Comparison of ENCODE assay signal across 16 cellular contexts in the genomic region with DNA sequence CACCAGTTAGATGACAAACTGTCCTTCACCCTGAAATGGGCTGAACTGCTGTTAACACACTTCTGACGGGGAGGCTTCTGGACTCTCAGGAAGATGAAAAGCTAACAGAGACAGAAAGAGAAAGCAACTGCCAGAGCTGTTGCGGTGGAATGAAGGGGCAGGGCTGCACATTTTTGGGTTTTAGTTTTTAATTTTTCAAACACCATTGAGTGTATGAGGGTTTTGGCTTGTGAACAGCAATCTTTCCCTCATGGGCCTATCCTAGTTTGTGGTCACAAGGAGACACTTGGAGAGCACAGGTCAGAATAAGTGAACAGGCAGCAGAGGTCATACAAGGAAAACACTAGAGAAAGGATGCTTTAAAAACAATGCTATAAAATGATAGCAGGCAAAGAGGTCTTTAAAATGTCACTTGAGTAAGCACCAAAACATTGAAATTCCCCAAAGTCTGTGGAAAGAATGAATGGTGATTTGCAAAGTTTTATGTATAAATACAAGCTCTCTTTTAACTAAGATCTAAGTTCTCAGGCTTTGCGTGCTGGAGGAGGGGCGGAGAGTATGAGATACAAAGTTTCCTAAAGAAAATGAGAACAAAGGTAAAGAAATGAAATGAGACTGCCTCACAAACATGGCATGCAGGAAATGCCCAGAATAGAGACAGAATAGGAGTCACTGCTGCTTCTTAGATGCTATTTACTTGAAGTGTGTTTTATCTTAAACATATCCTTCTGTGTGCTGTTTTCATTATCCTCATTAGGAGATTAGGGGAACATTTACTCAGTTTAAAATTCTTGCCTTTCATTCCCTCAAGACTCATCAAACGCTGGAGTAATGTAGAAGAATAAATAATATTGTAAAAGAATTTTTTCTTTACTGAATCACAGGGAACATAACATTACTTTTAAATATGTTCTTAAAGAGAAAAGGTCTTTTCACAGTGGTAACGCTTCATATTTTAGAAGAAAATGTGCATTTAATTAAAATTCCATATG.
DNase-seq lines count a peak whose midpoint lies in the region; ATAC-seq, FAIRE-seq and TF ChIP-seq lines count a peak whose summit lies in the region.
"Had no signal": no experiment of that assay in that cellular context is flagged by ENCODE, and none has a peak within 500 bp of the region (broad histone marks: within the 10 kb centered on the region; RNA-seq: fewer than 3 reads in every experiment).

No MANE protein-coding gene starts in this region.

- H3K4me3 ChIP-seq in brain microvascular endothelial cell (ENCODE audit: low read depth, low read length) (no peak overlapping the region), mesenchymal stem cell (ENCODE audit: insufficient read depth in 1 of 2, low read depth in 1 of 2, low read length in 2 of 2) (peak overlapping the region in 1 of 2 experiments; percentile 63), testis (no peak overlapping the region)
- H3K4me3 ChIP-seq: esophagus squamous epithelium had no signal

- H3K27ac ChIP-seq in brain microvascular endothelial cell (no peak overlapping the region), mesenchymal stem cell (ENCODE audit: low read length, poor library complexity, severe bottlenecking) (no peak overlapping the region), testis (no peak overlapping the region)

- H2AK5ac ChIP-seq in mesenchymal stem cell (ENCODE audit: low read length, severe bottlenecking): no peak overlapping the region

- in situ Hi-C loops in brain microvascular endothelial cell (cut with HindIII; ENCODE audit: low pct_ligation_motif_present, low sequenced_read_pairs): no loop called here

- H2BK120ac ChIP-seq in mesenchymal stem cell (ENCODE audit: low read depth, low read length): no peak overlapping the region

- H4K91ac ChIP-seq in mesenchymal stem cell (ENCODE audit: low read length): no peak overlapping the region

- H3K9me3 Mint-ChIP-seq in natural killer cell treated with Interleukin-12 subunit alpha and Interleukin-12 subunit beta and Interleukin-15 and Interleukin-18, amount 100 ng/mL, for 72 hours: no peaks in the 10 kb centered on the region
- no peaks in the 10 kb centered on the region for H3K9me3 Mint-ChIP-seq in activated T-cell treated with anti-CD3 and anti-CD28 coated beads, Interleukin-2, amount 50 U/mL, for 4 hours
- H3K9me3 Mint-ChIP-seq: activated naive CD8-positive, alpha-beta T cell treated with anti-CD3 and anti-CD28 coated beads, Interleukin-2, amount 50 U/mL, for 24 hours had no signal

- H3K27me3 ChIP-seq in brain microvascular endothelial cell (replicated peaks) (no peaks in the 10 kb centered on the region), mesenchymal stem cell (ENCODE audit: control insufficient read depth in 1 of 2, insufficient read depth in 1 of 2, low read length in 2 of 2) (peaks cover 0 to 18% of the 10 kb centered on the region in 2 experiments), testis (no peaks in the 10 kb centered on the region)
- H3K27me3 ChIP-seq: esophagus squamous epithelium had no signal

- H3K9me3 ChIP-seq in mesenchymal stem cell (ENCODE audit: control insufficient read depth, low read length) (peaks cover 4% of the 10 kb centered on the region), testis (no peaks in the 10 kb centered on the region)
- H3K9me3 ChIP-seq: esophagus squamous epithelium had no signal

- H3K27me3 Mint-ChIP-seq in natural killer cell treated with Interleukin-12 subunit alpha and Interleukin-12 subunit beta and Interleukin-15 and Interleukin-18, amount 100 ng/mL, for 72 hours: peaks cover 0 to 5% of the 10 kb centered on the region in 2 donors
- no peaks in the 10 kb centered on the region for H3K27me3 Mint-ChIP-seq in activated T-cell treated with anti-CD3 and anti-CD28 coated beads, Interleukin-2, amount 50 U/mL, for 4 hours (ENCODE audit: low read depth)
- H3K27me3 Mint-ChIP-seq: activated B cell treated with CpG ODN at 0.5 μM for 24 hours had no signal

- 52% methylated on average over 4 of the region's 6 CpGs for WGBS in mesenchymal stem cell
- 29 to 46% methylated on average over 6 of the region's 6 CpGs for WGBS in testis, 2 donors

- no peaks in the 10 kb centered on the region for H3K36me3 Mint-ChIP-seq in natural killer cell treated with Interleukin-12 subunit alpha and Interleukin-12 subunit beta and Interleukin-15 and Interleukin-18, amount 100 ng/mL, for 72 hours
- no peaks in the 10 kb centered on the region for H3K36me3 Mint-ChIP-seq in activated T-cell treated with anti-CD3 and anti-CD28 coated beads, Interleukin-2, amount 50 U/mL, for 4 hours (ENCODE audit: insufficient read depth)
- H3K36me3 Mint-ChIP-seq: CD8-positive, alpha-beta T cell had no signal

- no peaks in the 10 kb centered on the region for H3K36me3 ChIP-seq in brain microvascular endothelial cell (replicated peaks)
- no peaks in the 10 kb centered on the region for H3K36me3 ChIP-seq in mesenchymal stem cell (ENCODE audit: control insufficient read depth in 1 of 2, insufficient read depth in 2 of 2, low read depth in 1 of 2, low read length in 2 of 2)
- no peaks in the 10 kb centered on the region for H3K36me3 ChIP-seq in testis (ENCODE audit: low read depth, missing control alignments)
- H3K36me3 ChIP-seq: esophagus squamous epithelium had no signal

- H3K4ac ChIP-seq in mesenchymal stem cell (ENCODE audit: low read depth in 1 of 2, low read length in 2 of 2): no peak overlapping the region

- H3K4me1 Mint-ChIP-seq in natural killer cell treated with Interleukin-12 subunit alpha and Interleukin-12 subunit beta and Interleukin-15 and Interleukin-18, amount 100 ng/mL, for 72 hours (ENCODE audit: low read depth in 2 of 2): no peaks in the 10 kb centered on the region
- H3K4me1 Mint-ChIP-seq in activated T-cell treated with anti-CD3 and anti-CD28 coated beads, Interleukin-2, amount 50 U/mL, for 4 hours (ENCODE audit: low read depth): no peaks in the 10 kb centered on the region
- H3K4me1 Mint-ChIP-seq: activated B cell treated with CpG ODN at 0.5 μM for 24 hours; activated naive CD8-positive, alpha-beta T cell treated with anti-CD3 and anti-CD28 coated beads, Interleukin-2, amount 50 U/mL, for 24 hours had no signal

- H3K18ac ChIP-seq in mesenchymal stem cell (ENCODE audit: low read depth in 1 of 2, low read length in 2 of 2): no peak overlapping the region

- H3K14ac ChIP-seq in mesenchymal stem cell (ENCODE audit: low read length in 2 of 2): no peak overlapping the region

- H2BK12ac ChIP-seq in mesenchymal stem cell (ENCODE audit: low read length in 2 of 2): no peak overlapping the region

- FAIRE-seq in H54 (lab: Jason Lieb, UNC): no peak

- H3K4me3 Mint-ChIP-seq in natural killer cell treated with Interleukin-12 subunit alpha and Interleukin-12 subunit beta and Interleukin-15 and Interleukin-18, amount 100 ng/mL, for 72 hours: no peak overlapping the region
- no peak overlapping the region for H3K4me3 Mint-ChIP-seq in activated T-cell treated with anti-CD3 and anti-CD28 coated beads, Interleukin-2, amount 50 U/mL, for 4 hours
- H3K4me3 Mint-ChIP-seq: activated B cell treated with CpG ODN at 0.5 μM for 24 hours; activated naive CD8-positive, alpha-beta T cell treated with anti-CD3 and anti-CD28 coated beads, Interleukin-2, amount 50 U/mL, for 24 hours; CD8-positive, alpha-beta T cell had no signal

- TF ChIP-seq POLR2A in testis (IDR thresholded peaks at IDR 0.05): no peak
- TF ChIP-seq POLR2A in H54 (IDR thresholded peaks at IDR 0.05; ENCODE audit: low read depth, low read length): no peak

- H3K23ac ChIP-seq in mesenchymal stem cell (ENCODE audit: low read length in 2 of 2): no peak overlapping the region

- DNase-seq in GM04503 (ENCODE audit: low read depth): peak; percentile 92
- DNase-seq in brain microvascular endothelial cell: peak; percentile 9
- peak; percentile 58 for DNase-seq in mesenchymal stem cell
- DNase-seq in testis: peak; percentile 20
- no peak for DNase-seq in activated CD4-positive, alpha-beta T cell treated with anti-CD3 and anti-CD28 coated beads, Interleukin-2, amount 50 U/mL, for 48 hours
- no peak for DNase-seq in natural killer cell treated with Interleukin-12 subunit alpha and Interleukin-12 subunit beta and Interleukin-15 and Interleukin-18, amount 100 ng/mL, for 72 hours (ENCODE audit: low spot score)
- no peak for DNase-seq in H54 (ENCODE audit: insufficient read length, low spot score)
- DNase-seq in activated T-cell treated with anti-CD3 and anti-CD28 coated beads, Interleukin-2, amount 50 U/mL, for 4 hours: no peak
- DNase-seq: activated B cell treated with CpG ODN at 0.5 μM for 24 hours; activated CD8-positive, alpha-beta memory T cell treated with anti-CD3 and anti-CD28 coated beads, Interleukin-2, amount 50 U/mL, for 48 hours; activated naive CD8-positive, alpha-beta T cell treated with anti-CD3 and anti-CD28 coated beads, Interleukin-2, amount 50 U/mL, for 24 hours; CD8-positive, alpha-beta T cell; esophagus squamous epithelium; HCEC 1CT; midbrain; stimulated activated naive CD4-positive, alpha-beta T cell treated with Interleukin-2 at 50 U/mL for 16 hours had no signal

- intact Hi-C loops in testis (cut with DNase I; ENCODE audit: low total_unique reads): no loop called here

- no peak for ATAC-seq in natural killer cell treated with Interleukin-12 subunit alpha and Interleukin-12 subunit beta and Interleukin-15 and Interleukin-18, amount 100 ng/mL, for 72 hours
- no peak for ATAC-seq in activated T-cell treated with anti-CD3 and anti-CD28 coated beads, Interleukin-2, amount 50 U/mL, for 4 hours
- ATAC-seq: activated naive CD8-positive, alpha-beta T cell treated with anti-CD3 and anti-CD28 coated beads, Interleukin-2, amount 50 U/mL, for 24 hours; CD8-positive, alpha-beta T cell had no signal

- no peak for TF ChIP-seq CTCF in brain microvascular endothelial cell (IDR thresholded peaks at IDR 0.05; ENCODE audit: low read depth, low read length, missing control alignments)
- no peak for TF ChIP-seq CTCF in testis (IDR thresholded peaks at IDR 0.05)

- H3K9ac ChIP-seq in mesenchymal stem cell (ENCODE audit: low read length): peak overlapping the region; percentile 72

- H3K27ac Mint-ChIP-seq in natural killer cell treated with Interleukin-12 subunit alpha and Interleukin-12 subunit beta and Interleukin-15 and Interleukin-18, amount 100 ng/mL, for 72 hours: no peak overlapping the region
- H3K27ac Mint-ChIP-seq: activated B cell treated with CpG ODN at 0.5 μM for 24 hours; activated naive CD8-positive, alpha-beta T cell treated with anti-CD3 and anti-CD28 coated beads, Interleukin-2, amount 50 U/mL, for 24 hours; CD8-positive, alpha-beta T cell had no signal

- no peak overlapping the region for H2AFZ ChIP-seq in mesenchymal stem cell (ENCODE audit: low read depth, low read length)

- H3K4me1 ChIP-seq in mesenchymal stem cell (ENCODE audit: control insufficient read depth, insufficient read depth, low read depth, low read length) (no peaks in the 10 kb centered on the region), testis (no peaks in the 10 kb centered on the region)

- no peak overlapping the region for H2BK15ac ChIP-seq in mesenchymal stem cell (ENCODE audit: low read depth, poor library complexity, severe bottlenecking)

- no peak overlapping the region for H4K8ac ChIP-seq in mesenchymal stem cell (ENCODE audit: low read length)

- no peak overlapping the region for H2BK5ac ChIP-seq in mesenchymal stem cell (ENCODE audit: low read depth, low read length, poor library complexity, severe bottlenecking)

- H3K4me2 ChIP-seq in mesenchymal stem cell (ENCODE audit: low read length, poor library complexity, severe bottlenecking): no peak overlapping the region

- no peaks in the 10 kb centered on the region for H3K79me1 ChIP-seq in mesenchymal stem cell (replicated peaks; ENCODE audit: low read length, poor library complexity, severe bottlenecking)

Comparison
In these comparisons a context has a peak if more than half of its experiments do, and no peak if none do; other contexts are left out.
1. DNase-seq: peak in GM04503 (single experiment), brain microvascular endothelial cell (single experiment), mesenchymal stem cell (single experiment) and testis (single experiment); none in activated CD4-positive, alpha-beta T cell treated with anti-CD3 and anti-CD28 coated beads, Interleukin-2, amount 50 U/mL, for 48 hours (0 of 2), natural killer cell treated with Interleukin-12 subunit alpha and Interleukin-12 subunit beta and Interleukin-15 and Interleukin-18, amount 100 ng/mL, for 72 hours (single experiment), H54 (single experiment) and activated T-cell treated with anti-CD3 and anti-CD28 coated beads, Interleukin-2, amount 50 U/mL, for 4 hours (single experiment).